ENCODE assay signal across 9 cellular contexts in genomic region chr2:29747786-29748470, GRCh38.
DNase-seq lines count a peak whose midpoint lies in the region; ATAC-seq and TF ChIP-seq lines count a peak whose summit lies in the region.
"Had no signal": no experiment of that assay in that cellular context is flagged by ENCODE, and none has a peak within 500 bp of the region (broad histone marks: within the 10 kb centered on the region; RNA-seq: fewer than 3 reads in every experiment).

No MANE protein-coding gene starts in this region.

- POLR2A ChIA-PET in GM10248 (lab: Yijun Ruan, JAX): no interaction called here

- CTCF ChIA-PET in GM10248 (lab: Yijun Ruan, JAX): interaction anchor here (0.8 to 1.0 kb wide), 2 partner anchors 10 to 22 kb away, joined by 3 read pairs; no protein-coding TSS in a partner anchor

- no peak overlapping the region for H3K4me3 ChIP-seq in epithelial cell of esophagus (ENCODE audit: low read length)
- H3K4me3 ChIP-seq: PC-9 had no signal

- no peak for ATAC-seq in HG03025 (IDR thresholded peaks at IDR 0.05; ENCODE audit: low FRiP score, unreplicated experiment)
- no peak for ATAC-seq in GM18870 (IDR thresholded peaks at IDR 0.05; ENCODE audit: unreplicated experiment)

- peak; percentile 1 to 2 for DNase-seq in stimulated activated CD4-positive, alpha-beta T cell treated with anti-CD3 and anti-CD28 coated beads, Interleukin-2, amount 100 ng/mL, for 48 hours
- no peak for DNase-seq in stimulated activated CD4-positive, alpha-beta T cell treated with anti-CD3 and anti-CD28 coated beads, Interleukin-12 subunit alpha, Interleukin-12 subunit beta, amount 100 ng/mL, for 4 hours
- peak; percentile 74 for DNase-seq in NCI-H1694 (lab: John Stamatoyannopoulos, UW)
- DNase-seq in epithelial cell of esophagus (ENCODE audit: low read depth): peak; percentile 100
- DNase-seq in GM10248 (ENCODE audit: extremely low spot score): no peak
- no peak for DNase-seq in superior temporal gyrus (ENCODE audit: extremely low spot score)

- TF ChIP-seq CTCF in epithelial cell of esophagus (IDR thresholded peaks at IDR 0.05; ENCODE audit: insufficient read depth, low read depth, low read length, missing control alignments) (no peak), GM10248 (IDR thresholded peaks at IDR 0.05; ENCODE audit: control extremely low read depth, extremely low read depth, low read depth, missing control alignments) (no peak)

Comparison
In these comparisons a context has a peak if more than half of its experiments do, and no peak if none do; other contexts are left out.
1. DNase-seq: peak in stimulated activated CD4-positive, alpha-beta T cell treated with anti-CD3 and anti-CD28 coated beads, Interleukin-2, amount 100 ng/mL, for 48 hours (2 of 2), NCI-H1694 (single experiment) and epithelial cell of esophagus (single experiment); none in stimulated activated CD4-positive, alpha-beta T cell treated with anti-CD3 and anti-CD28 coated beads, Interleukin-12 subunit alpha, Interleukin-12 subunit beta, amount 100 ng/mL, for 4 hours (single experiment), GM10248 (single experiment) and superior temporal gyrus (single experiment).